ENCODE assay signal across 4 cellular contexts in the genomic region with DNA sequence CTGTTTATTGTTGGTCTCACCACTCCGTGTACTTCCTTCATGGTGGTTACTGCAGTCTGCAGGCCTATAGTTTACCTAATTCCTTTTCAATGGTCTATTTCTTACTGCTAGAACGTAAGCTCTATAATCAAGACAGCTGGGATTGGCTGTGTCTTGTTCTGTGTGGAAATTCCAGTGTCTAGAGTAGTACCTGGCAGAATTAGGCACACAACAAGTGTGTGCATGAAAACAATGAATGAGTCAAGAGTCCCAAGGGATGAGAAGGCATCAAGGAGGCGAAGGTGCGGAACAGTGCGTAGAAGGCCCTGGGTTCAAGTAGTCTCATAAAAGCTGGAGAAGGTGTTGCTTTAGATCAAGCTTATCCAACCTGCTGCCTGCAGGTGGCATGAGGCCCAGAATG.
DNase-seq lines count a peak whose midpoint lies in the region; ATAC-seq, FAIRE-seq and TF ChIP-seq lines count a peak whose summit lies in the region.
"Not testable (repeated sequence)": the region's sequence is repeated elsewhere in the genome, so short reads cannot be mapped to it uniquely, and the experiment has no call there.

No MANE protein-coding gene starts in this region.

- not testable (repeated sequence) for H4K20me1 ChIP-seq in keratinocyte (ENCODE audit: control insufficient read depth, extremely low read depth, insufficient read depth, low read length)

- H3K4me1 ChIP-seq in keratinocyte (ENCODE audit: control insufficient read depth, extremely low read depth, insufficient read depth, low read length) = not testable (repeated sequence)

- POLR2A ChIA-PET in WTC11 (lab: Charles Lee) = not testable (repeated sequence)

- not testable (repeated sequence) for H3K36me3 Mint-ChIP-seq in WTC11

- not testable (repeated sequence) for H3K9ac ChIP-seq in keratinocyte (ENCODE audit: control insufficient read depth, extremely low read depth, insufficient read depth, low read length)

- not testable (repeated sequence) for H3K27me3 ChIP-seq in bronchial epithelial cell (ENCODE audit: control insufficient read depth, insufficient read depth, low read length); keratinocyte (ENCODE audit: control insufficient read depth, extremely low read depth, insufficient read depth, low read length)

- FAIRE-seq in bronchial epithelial cell (lab: Jason Lieb, UNC) = peak; percentile 80
- FAIRE-seq in keratinocyte (lab: Jason Lieb, UNC) = peak; percentile 23

- H3K27me3 Mint-ChIP-seq in WTC11 (ENCODE audit: low read depth) = not testable (repeated sequence)

- H3K9me3 Mint-ChIP-seq in WTC11 = not testable (repeated sequence)

- H3K36me3 ChIP-seq in bronchial epithelial cell (ENCODE audit: control insufficient read depth, insufficient read depth, low read length); keratinocyte (ENCODE audit: control insufficient read depth in 2 of 2, extremely low read depth in 1 of 2, insufficient read depth in 2 of 2, low read length in 2 of 2): not testable (repeated sequence)

- not testable (repeated sequence) for H3K9me3 ChIP-seq in keratinocyte (ENCODE audit: control insufficient read depth, low read depth, low read length)

- peaks cover 36% of the 10 kb centered on the region for H3K4me1 Mint-ChIP-seq in WTC11

- H3K4me3 ChIP-seq in bronchial epithelial cell (ENCODE audit: low read depth, low read length); keratinocyte (ENCODE audit: control insufficient read depth in 2 of 3, extremely low read depth in 1 of 3, insufficient read depth in 2 of 3, low read depth in 1 of 3, low read length in 3 of 3): not testable (repeated sequence)

- CTCF ChIA-PET in WTC11 (lab: Charles Lee) = interaction anchor here (0.5 to 0.8 kb wide), 2 partner anchors 9 to 134 kb away, joined by 3 read pairs; no protein-coding TSS in a partner anchor

- dilution Hi-C loops in keratinocyte (cut with MboI; ENCODE audit: extremely low pct_ligation_motif_present, low sequenced_read_pairs) = not testable (repeated sequence)

- not testable (repeated sequence) for H3K9me1 ChIP-seq in keratinocyte (ENCODE audit: control insufficient read depth, extremely low read depth, insufficient read depth, low read length)

- H3K4me3 Mint-ChIP-seq in WTC11 = not testable (repeated sequence)

- H3K27ac ChIP-seq in keratinocyte (ENCODE audit: control insufficient read depth, insufficient read depth, low read length) = not testable (repeated sequence)

- not testable (repeated sequence) for ATAC-seq in WTC11
- ATAC-seq in esophagus mucosa = peak; percentile 51

- not testable (repeated sequence) for TF ChIP-seq CTCF in WTC11 (IDR thresholded peaks at IDR 0.05); bronchial epithelial cell (IDR thresholded peaks at IDR 0.05; ENCODE audit: insufficient read depth, low read length, severe bottlenecking); keratinocyte (optimal IDR thresholded peaks at IDR 0.05 in 1 of 3, IDR thresholded peaks at IDR 0.05 in 1 of 3, conservative IDR thresholded peaks at IDR 0.05 in 1 of 3; ENCODE audit: extremely low read depth in 1 of 3, insufficient read depth in 2 of 3, low read length in 3 of 3)

- not testable (repeated sequence) for H3K79me2 ChIP-seq in keratinocyte (ENCODE audit: control insufficient read depth, insufficient read depth, low read length)

- H3K27ac Mint-ChIP-seq in WTC11 = peak overlapping the region; percentile 24; the same call in 1 of the 2 replicates

- DNase-seq in WTC11 (ENCODE audit: low spot score); keratinocyte (ENCODE audit: low read depth, low spot score): not testable (repeated sequence)
- peak; percentile 29 for DNase-seq in bronchial epithelial cell (ENCODE audit: low read depth)

- H3K4me2 ChIP-seq in keratinocyte (ENCODE audit: control insufficient read depth, extremely low read depth, insufficient read depth, low read depth, low read length) = not testable (repeated sequence)

- not testable (repeated sequence) for H2AFZ ChIP-seq in keratinocyte (ENCODE audit: control insufficient read depth, low read length)
